17 cellular contexts compared by ENCODE assay signal in the genomic region with DNA sequence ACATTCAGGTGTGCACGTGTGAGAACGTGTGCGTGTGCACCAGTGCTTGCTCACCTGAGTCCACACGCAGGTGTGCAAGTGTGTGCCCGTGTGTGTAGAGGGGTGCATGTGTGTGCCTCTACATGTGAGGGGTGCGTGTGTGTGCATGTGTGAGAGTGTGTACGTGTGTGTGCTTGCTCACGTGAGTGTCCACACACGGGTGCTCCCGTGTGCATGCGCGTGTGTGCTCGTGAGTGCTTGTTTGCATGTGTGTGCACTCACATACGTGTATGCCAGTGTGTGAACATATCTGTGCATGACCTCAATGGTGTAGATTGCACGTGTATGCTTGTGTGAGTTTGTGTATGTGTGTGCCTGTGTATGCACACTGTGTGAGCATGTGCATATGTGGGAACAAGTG. TPM values are rescaled to one million over a fixed set of nuclear protein-coding genes. Genes with fewer than 3 reads are reported as not detected.
DNase-seq lines count a peak whose midpoint lies in the region; ATAC-seq and TF ChIP-seq lines count a peak whose summit lies in the region.
"Had no signal": no experiment of that assay in that cellular context is flagged by ENCODE, and none has a peak within 500 bp of the region (broad histone marks: within the 10 kb centered on the region; RNA-seq: fewer than 3 reads in every experiment).

No MANE protein-coding gene starts in this region.

- WGBS in trophoblast cell (ENCODE audit: extremely low coverage, insufficient coverage, insufficient read length), result no CpG with 5 or more reads among the region's 15 CpGs

- ATAC-seq in Right ventricle myocardium inferior (no peak), left ventricle myocardium superior (no peak)

- no peak for TF ChIP-seq CTCF in endothelial cell (IDR thresholded peaks at IDR 0.05; ENCODE audit: unreplicated experiment)

- no peak overlapping the region for H3K9ac ChIP-seq in HUES48 (ENCODE audit: low read depth, low read length)
- no peak overlapping the region for H3K9ac ChIP-seq in trophoblast cell (ENCODE audit: low read length)

- peak overlapping the region; percentile 81 for H3K4me3 Mint-ChIP-seq in endothelial cell (ENCODE audit: unreplicated experiment)
- H3K4me3 Mint-ChIP-seq: CD4-positive, alpha-beta T cell; IgD-negative memory B cell had no signal

- peaks cover 7% of the 10 kb centered on the region for H3K27me3 Mint-ChIP-seq in endothelial cell (ENCODE audit: unreplicated experiment)
- H3K27me3 Mint-ChIP-seq: CD4-positive, alpha-beta T cell had no signal

- DNase-seq in Right ventricle myocardium inferior (ENCODE audit: missing footprints) (peak; percentile 22), left ventricle myocardium superior (no peak), endothelial cell (ENCODE audit: low spot score) (no peak), trophoblast cell (no peak), DMS53 (lab: John Stamatoyannopoulos, UW) (no peak), NCI-H128 (lab: John Stamatoyannopoulos, UW; ENCODE audit: unreplicated experiment) (no peak), NCI-H524 (lab: John Stamatoyannopoulos, UW) (no peak)
- DNase-seq: 8988T; CD4-positive, alpha-beta T cell; DMS79 treated with DMSO at 0.1 percent for 48 hours; GDM1; NCI-H146; NCI-H2081 treated with DMSO at 0.1 percent for 48 hours; NCI-H524 treated with DMSO at 0.1 percent for 48 hours had no signal

- no peak overlapping the region for H3K23ac ChIP-seq in trophoblast cell (ENCODE audit: low read length)

- peaks cover 32% of the 10 kb centered on the region for H3K4me1 Mint-ChIP-seq in endothelial cell (ENCODE audit: unreplicated experiment)

- H2BK12ac ChIP-seq in trophoblast cell (ENCODE audit: low read length), result no peak overlapping the region

- no peak overlapping the region for H3K14ac ChIP-seq in trophoblast cell (ENCODE audit: low read length)

- H3K27ac Mint-ChIP-seq in endothelial cell (ENCODE audit: unreplicated experiment), result peak overlapping the region; percentile 74
- H3K27ac Mint-ChIP-seq: CD4-positive, alpha-beta T cell; IgD-negative memory B cell had no signal

- no peak overlapping the region for H3K4ac ChIP-seq in trophoblast cell (ENCODE audit: low read depth, low read length)

- H3K27me3 ChIP-seq in HUES48 (ENCODE audit: control insufficient read depth, insufficient read depth, low read length), result no peaks in the 10 kb centered on the region
- H3K27me3 ChIP-seq in trophoblast cell (ENCODE audit: insufficient read depth, low read length), result no peaks in the 10 kb centered on the region

- no peak overlapping the region for H4K91ac ChIP-seq in trophoblast cell (ENCODE audit: low read depth, low read length)

- no peaks in the 10 kb centered on the region for H3K36me3 ChIP-seq in HUES48 (ENCODE audit: control insufficient read depth, insufficient read depth, low read length)
- H3K36me3 ChIP-seq in trophoblast cell (ENCODE audit: control insufficient read depth in 1 of 2, insufficient read depth in 2 of 2, low read length in 2 of 2), result no peaks in the 10 kb centered on the region

- H3K27ac ChIP-seq in HUES48 (ENCODE audit: low read depth, low read length) (peak overlapping the region; percentile 99), trophoblast cell (ENCODE audit: low read depth, low read length) (no peak overlapping the region)
- H3K27ac ChIP-seq: SK-N-MC had no signal

- H3K4me3 ChIP-seq in HUES48 (ENCODE audit: low read depth, low read length) (no peak overlapping the region), trophoblast cell (ENCODE audit: low read depth, low read length) (peak overlapping the region; percentile 18)

- H4K12ac ChIP-seq in trophoblast cell (ENCODE audit: low read depth, low read length), result no peak overlapping the region

- no peak overlapping the region for H2AK5ac ChIP-seq in trophoblast cell (ENCODE audit: low read length)

- peaks cover 5% of the 10 kb centered on the region for H3K36me3 Mint-ChIP-seq in endothelial cell (ENCODE audit: low read depth, unreplicated experiment)
- H3K36me3 Mint-ChIP-seq: IgD-negative memory B cell had no signal

- no peaks in the 10 kb centered on the region for H3K9me3 ChIP-seq in HUES48 (ENCODE audit: control insufficient read depth, insufficient read depth, low read length)
- H3K9me3 ChIP-seq in trophoblast cell (ENCODE audit: insufficient read depth, low read depth, low read length), result peaks cover 7% of the 10 kb centered on the region

- H2AFZ ChIP-seq in trophoblast cell (ENCODE audit: insufficient read depth, low read length, poor library complexity), result no peak overlapping the region

- no peaks in the 10 kb centered on the region for H3K9me3 Mint-ChIP-seq in endothelial cell (ENCODE audit: unreplicated experiment)
- H3K9me3 Mint-ChIP-seq: CD4-positive, alpha-beta T cell; IgD-negative memory B cell had no signal

- H3K79me2 ChIP-seq in trophoblast cell (ENCODE audit: control insufficient read depth, insufficient read depth, low read length, poor library complexity), result peaks cover 3% of the 10 kb centered on the region

- H3K4me1 ChIP-seq in HUES48 (ENCODE audit: control insufficient read depth, insufficient read depth, low read length), result peaks cover 35% of the 10 kb centered on the region
- H3K4me1 ChIP-seq in trophoblast cell (ENCODE audit: control insufficient read depth in 1 of 2, insufficient read depth in 2 of 2, low read length in 2 of 2), result peaks cover 12% of the 10 kb centered on the region in 2 experiments

- H2BK120ac ChIP-seq in trophoblast cell (ENCODE audit: insufficient read depth, low read length, poor library complexity), result no peak overlapping the region

- H2BK5ac ChIP-seq in trophoblast cell (ENCODE audit: low read depth, low read length, poor library complexity), result no peak overlapping the region

- intact Hi-C loops in Right ventricle myocardium inferior (cut with DNase I) (no loop called here), left ventricle myocardium superior (cut with micrococcal nuclease) (no loop called here)

- H3K79me1 ChIP-seq in trophoblast cell (ENCODE audit: low read length), result peaks cover 11% of the 10 kb centered on the region

- no peak overlapping the region for H3K18ac ChIP-seq in trophoblast cell (ENCODE audit: low read length)

- no peak overlapping the region for H4K8ac ChIP-seq in trophoblast cell (ENCODE audit: low read depth, low read length)

- H3K4me2 ChIP-seq in trophoblast cell (ENCODE audit: low read length), result no peak overlapping the region

RNA-seq across cellular contexts. Expression of a gene that starts 40.5 kb away (rescaled TPM):
- 18.7 TPM for total RNA-seq in Right ventricle myocardium inferior
- 15.4 TPM for total RNA-seq in left ventricle myocardium superior
- total RNA-seq in endothelial cell (ENCODE audit: unreplicated experiment), result 312 TPM
- 28.5 and 29.7 TPM in 2 replicates for polyA plus RNA-seq in trophoblast cell (2013)

Comparison
In these comparisons a context has a peak if more than half of its experiments do, and no peak if none do; other contexts are left out.
1. RNA of a gene that starts 40.5 kb away (total RNA-seq): 312 TPM in endothelial cell (single experiment); 18.7 TPM in Right ventricle myocardium inferior (single experiment) and 15.4 TPM in left ventricle myocardium superior (single experiment); every median in the first group is over 10 times any median in the second.